Comparison of ENCODE assay signal across 10 cellular contexts in genomic region chr9:5767968-5768932, GRCh38.
DNase-seq lines count a peak whose midpoint lies in the region; ATAC-seq, FAIRE-seq and TF ChIP-seq lines count a peak whose summit lies in the region.
"Had no signal": no experiment of that assay in that cellular context is flagged by ENCODE, and none has a peak within 500 bp of the region (broad histone marks: within the 10 kb centered on the region; RNA-seq: fewer than 3 reads in every experiment).

No MANE protein-coding gene starts in this region.

- ATAC-seq in HG03558 (IDR thresholded peaks at IDR 0.05; ENCODE audit: extremely low read depth, unreplicated experiment) = peak; percentile 37
- peak; percentile 88 for ATAC-seq in GM12878
- ATAC-seq in HG03135 (IDR thresholded peaks at IDR 0.05; ENCODE audit: unreplicated experiment) = no peak

- H3K4me2 ChIP-seq in GM12878 (ENCODE audit: control insufficient read depth, insufficient read depth) = peak overlapping the region; percentile 50

- TF ChIP-seq CTCF in GM06990 (IDR thresholded peaks at IDR 0.05; ENCODE audit: insufficient read depth, low read length, poor library complexity, severe bottlenecking) = no peak
- no peak for TF ChIP-seq CTCF in GM12878 (IDR thresholded peaks at IDR 0.05 in 2 of 3, conservative IDR thresholded peaks at IDR 0.05 in 1 of 3; ENCODE audit: control insufficient read depth in 2 of 3, extremely low read depth in 1 of 3, insufficient read depth in 1 of 3, low read depth in 3 of 3, low read length in 3 of 3)

- SMC1A ChIA-PET in GM12878 (lab: Charles Lee; ENCODE audit: uncharacterized antibody, unreplicated experiment) = interaction anchor here (0.8 to 1.8 kb wide), 7 partner anchors 10 to 84 kb away, joined by 3 to 6 read pairs (median 3); partner anchors contain the start of gene ERMP1

- H3K27me3 ChIP-seq in GM06990 (replicated peaks; ENCODE audit: control insufficient read depth, insufficient read depth, low read length) = no peaks in the 10 kb centered on the region
- no peaks in the 10 kb centered on the region for H3K27me3 ChIP-seq in GM12878 (replicated peaks in 1 of 2; ENCODE audit: control insufficient read depth in 2 of 2, insufficient read depth in 2 of 2, low read length in 1 of 2)

- WGBS in GM12878 (ENCODE audit: insufficient coverage, insufficient replicate concordance, low lambda C conversion rate, missing lambda C conversion rate) = 61% methylated on average over 5 of the region's 5 CpGs

- peak; percentile 89 for FAIRE-seq in GM19239 (lab: Jason Lieb, UNC)
- FAIRE-seq in GM12878 (lab: Jason Lieb, UNC) = peak; percentile 31
- FAIRE-seq: D721Med had no signal

- RAD21 ChIA-PET in GM12878 (lab: Charles Lee; ENCODE audit: unreplicated experiment) = interaction anchor here (0.9 kb wide), 1 partner anchor 283 kb away, joined by 3 read pairs; no protein-coding TSS in a partner anchor

- TF ChIP-seq RAD21 in GM12878 (IDR thresholded peaks at IDR 0.05; ENCODE audit: insufficient read depth, low read depth, low read length) = no peak

- no peak for TF ChIP-seq POLR2A in GM12878 (IDR thresholded peaks at IDR 0.05; ENCODE audit: low read depth, low read length)

- no peaks in the 10 kb centered on the region for H3K79me2 ChIP-seq in GM12878 (ENCODE audit: control insufficient read depth, insufficient read depth, low read length)

- no peaks in the 10 kb centered on the region; the same call in 1 of the 3 replicates for H3K9me3 ChIP-seq in GM12878 (replicated peaks; ENCODE audit: control insufficient read depth, insufficient read depth, low read length)

- no peak overlapping the region for H2AFZ ChIP-seq in GM12878 (ENCODE audit: control insufficient read depth, low read depth, low read length)

- in situ Hi-C loops in GM12878 (cut with MboI) = no loop called here

- CTCF ChIA-PET in GM12878 (lab: Yijun Ruan, JAX) = interaction anchor here (0.6 to 2.2 kb wide), 2 partner anchors 12 to 390 kb away, joined by 3 to 5 read pairs; no protein-coding TSS in a partner anchor

- POLR2A ChIA-PET in GM12878 (lab: Charles Lee) = interaction anchor here (0.6 to 0.7 kb wide), 2 partner anchors 31 to 50 kb away, joined by 3 read pairs; no protein-coding TSS in a partner anchor

- H3K36me3 ChIP-seq in GM06990 (ENCODE audit: control insufficient read depth, insufficient read depth, low read length) = peaks cover 24% of the 10 kb centered on the region
- H3K36me3 ChIP-seq in GM12878 (ENCODE audit: control insufficient read depth in 2 of 2, insufficient read depth in 2 of 2, low read length in 1 of 2) = peaks cover 11 to 66% of the 10 kb centered on the region in 2 experiments

- BruUV-seq in GM12878 (replicated peaks; lab: Mats Ljungman, UMichigan) = no TSS peak

- no peak overlapping the region for H3K9ac ChIP-seq in GM12878 (ENCODE audit: control insufficient read depth, insufficient read depth, low read length)

- no peak overlapping the region for H3K4me3 ChIP-seq in GM06990 (replicated peaks; ENCODE audit: low read depth, low read length)
- H3K4me3 ChIP-seq in GM12878 = no peak overlapping the region

- DNase-seq in GM06990 (ENCODE audit: extremely low read depth, insufficient read length) = peak; percentile 14
- no peak for DNase-seq in GM19239 (ENCODE audit: insufficient read length, low spot score)
- peak; percentile 66 for DNase-seq in GM12878 (ENCODE audit: low read depth, low spot score)
- no peak for DNase-seq in KG1 (lab: John Stamatoyannopoulos, UW)
- DNase-seq in AG08396 (ENCODE audit: low spot score) = no peak
- no peak for DNase-seq in HuH-7 (ENCODE audit: low spot score)

- H3K27ac ChIP-seq in GM12878 (ENCODE audit: control insufficient read depth, insufficient read depth) = peak overlapping the region; percentile 66
- H3K27ac ChIP-seq: epithelial cell of prostate had no signal

- peaks cover 28% of the 10 kb centered on the region for H3K4me1 ChIP-seq in GM12878 (ENCODE audit: control insufficient read depth, insufficient read depth, low read length)

- H4K20me1 ChIP-seq in GM12878 (ENCODE audit: control insufficient read depth, insufficient read depth) = no peaks in the 10 kb centered on the region

- TF ChIP-seq EP300 in GM12878 (IDR thresholded peaks at IDR 0.05; ENCODE audit: borderline replicate concordance in 1 of 2, control insufficient read depth in 1 of 2, low read depth in 2 of 2, low read length in 2 of 2) = no peak

- intact Hi-C loops in GM12878 (cut with micrococcal nuclease; ENCODE audit: unreplicated experiment) = no loop called here

TF ChIP-seq in GM12878, 131 proteins besides CTCF, POLR2A, EP300 and RAD21 (continues in another document):
- TF ChIP-seq, protein P1, sequence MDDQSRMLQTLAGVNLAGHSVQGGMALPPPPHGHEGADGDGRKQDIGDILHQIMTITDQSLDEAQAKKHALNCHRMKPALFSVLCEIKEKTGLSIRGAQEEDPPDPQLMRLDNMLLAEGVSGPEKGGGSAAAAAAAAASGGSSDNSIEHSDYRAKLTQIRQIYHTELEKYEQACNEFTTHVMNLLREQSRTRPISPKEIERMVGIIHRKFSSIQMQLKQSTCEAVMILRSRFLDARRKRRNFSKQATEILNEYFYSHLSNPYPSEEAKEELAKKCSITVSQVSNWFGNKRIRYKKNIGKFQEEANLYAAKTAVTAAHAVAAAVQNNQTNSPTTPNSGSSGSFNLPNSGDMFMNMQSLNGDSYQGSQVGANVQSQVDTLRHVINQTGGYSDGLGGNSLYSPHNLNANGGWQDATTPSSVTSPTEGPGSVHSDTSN (IDR thresholded peaks at IDR 0.05; ENCODE audit: insufficient replicate concordance, low read depth, low read length) = peak; percentile 29
- TF ChIP-seq JUNB (IDR thresholded peaks at IDR 0.05) (peak; percentile 79), SKIL (IDR thresholded peaks at IDR 0.05; ENCODE audit: low read depth, poor library complexity, severe bottlenecking) (peak; percentile 75), CREM (IDR thresholded peaks at IDR 0.05; ENCODE audit: low read depth) (peak; percentile 68), NFXL1 (IDR thresholded peaks at IDR 0.05; ENCODE audit: borderline replicate concordance) (no peak), ATF7 (IDR thresholded peaks at IDR 0.05; ENCODE audit: low read depth) (peak; percentile 75), SMARCA5 (IDR thresholded peaks at IDR 0.05) (peak; percentile 35; the same call in 1 of the 2 replicates), NBN (IDR thresholded peaks at IDR 0.05) (0 out of 2 replicates have a peak, but pooled peaks have one; percentile 34), RUNX3 (IDR thresholded peaks at IDR 0.05; ENCODE audit: low read length) (peak; percentile 58), REST (IDR thresholded peaks at IDR 0.05; ENCODE audit: low read depth, low read length) (no peak), POU2F2 (IDR thresholded peaks at IDR 0.05; ENCODE audit: borderline replicate concordance, low read depth, low read length) (no peak), MEF2B (IDR thresholded peaks at IDR 0.05; ENCODE audit: partially characterized antibody, poor library complexity, severe bottlenecking) (no peak), JUND (IDR thresholded peaks at IDR 0.05; ENCODE audit: low read depth, low read length) (no peak), SMC3 (IDR thresholded peaks at IDR 0.05; ENCODE audit: borderline replicate concordance, low read length) (no peak), IKZF2 (IDR thresholded peaks at IDR 0.05) (peak; percentile 46 to 59; a peak in 2 of 4 replicates), MEF2A (IDR thresholded peaks at IDR 0.05; ENCODE audit: insufficient read depth, low read depth, low read length) (peak; percentile 68; the same call in 1 of the 2 replicates)

Comparison
In these comparisons a context has a peak if more than half of its experiments do, and no peak if none do; other contexts are left out.
1. DNase-seq: peak in GM06990 (single experiment) and GM12878 (single experiment); none in GM19239 (single experiment), KG1 (single experiment), AG08396 (single experiment) and HuH-7 (single experiment).